ENCODE assay signal across 8 cellular contexts in genomic region chr15:99703603-99704443, GRCh38. TPM values are rescaled to one million over a fixed set of nuclear protein-coding genes. Genes with fewer than 3 reads are reported as not detected.
DNase-seq lines count a peak whose midpoint lies in the region; ATAC-seq and TF ChIP-seq lines count a peak whose summit lies in the region.

No MANE protein-coding gene starts in this region.

- CTCF ChIA-PET in activated CD4-positive, alpha-beta T cell treated with anti-CD3 and anti-CD28 coated beads for 36 hours (lab: Charles Lee), result interaction anchor here (0.6 to 6.1 kb wide), 68 partner anchors 9 to 613 kb away, joined by 3 to 124 read pairs (median 5); partner anchors contain the start of genes LRRC28 and LYSMD4
- CTCF ChIA-PET in activated CD8-positive, alpha-beta T cell treated with anti-CD3 and anti-CD28 coated beads, Interleukin-2, amount 10 ng/mL, durations not matched to agents 7 days and 5 days (lab: Charles Lee), result interaction anchor here (0.6 to 4.3 kb wide), 99 partner anchors 9 to 627 kb away, joined by 3 to 120 read pairs (median 5); partner anchors contain the start of genes LRRC28, LYSMD4, MEF2A and SYNM

- no peak overlapping the region for H3K4me3 ChIP-seq in lower leg skin (ENCODE audit: low read depth, poor library complexity, severe bottlenecking)

- intact Hi-C loops in activated CD4-positive, alpha-beta T cell treated with anti-CD3 and anti-CD28 coated beads for 36 hours (cut with DNase I, micrococcal nuclease), result loop anchor here (1.0 to 10.0 kb wide), 13 partner anchors 29 to 599 kb away; partner anchors contain the start of genes LRRC28 (in 1 of the 2), LYSMD4 (in 1 of the 2), MEF2A (in 1 of the 2) and SYNM (in 1 of the 2)
- intact Hi-C loops in lower leg skin (cut with DNase I; ENCODE audit: low total_unique reads), result loop anchor here (10.0 kb wide), 1 partner anchor 419 kb away; no protein-coding TSS in a partner anchor

- no peak for DNase-seq in activated CD4-positive, alpha-beta T cell treated with anti-CD3 and anti-CD28 coated beads for 36 hours
- no peak for DNase-seq in activated CD4-positive, alpha-beta T cell treated with anti-CD3 and anti-CD28 coated beads, Interleukin-2, amount 50 U/mL, for 1 hour
- peak; percentile 83 for DNase-seq in LHCN-M2 (ENCODE audit: low read depth)
- DNase-seq in activated CD8-positive, alpha-beta T cell treated with anti-CD3 and anti-CD28 coated beads, Interleukin-2, amount 10 ng/mL, durations not matched to agents 7 days and 5 days, result no peak
- peak; percentile 94 for DNase-seq in glomerular endothelial cell (ENCODE audit: extremely low read depth, low read depth, low spot score)
- peak; percentile 37 for DNase-seq in putamen (ENCODE audit: low spot score)
- no peak for DNase-seq in lower leg skin (ENCODE audit: low spot score in 2 of 2)

- H3K36me3 Mint-ChIP-seq in activated CD4-positive, alpha-beta T cell treated with anti-CD3 and anti-CD28 coated beads for 36 hours (ENCODE audit: low read depth), result no peaks in the 10 kb centered on the region
- H3K36me3 Mint-ChIP-seq in activated CD8-positive, alpha-beta T cell treated with anti-CD3 and anti-CD28 coated beads, Interleukin-2, amount 10 ng/mL, durations not matched to agents 7 days and 5 days (ENCODE audit: low read depth), result peaks cover 14% of the 10 kb centered on the region

- peak; percentile 23 for ATAC-seq in activated CD4-positive, alpha-beta T cell treated with anti-CD3 and anti-CD28 coated beads for 36 hours
- ATAC-seq in GM21825 (IDR thresholded peaks at IDR 0.05; ENCODE audit: unreplicated experiment), result peak; percentile 64
- ATAC-seq in activated CD8-positive, alpha-beta T cell treated with anti-CD3 and anti-CD28 coated beads, Interleukin-2, amount 10 ng/mL, durations not matched to agents 7 days and 5 days, result peak; percentile 25

- POLR2A ChIA-PET in activated CD4-positive, alpha-beta T cell treated with anti-CD3 and anti-CD28 coated beads for 36 hours (lab: Charles Lee), result no interaction called here
- POLR2A ChIA-PET in activated CD8-positive, alpha-beta T cell treated with anti-CD3 and anti-CD28 coated beads, Interleukin-2, amount 10 ng/mL, durations not matched to agents 7 days and 5 days (lab: Charles Lee), result interaction anchor here (0.7 to 1.5 kb wide), 5 partner anchors 29 to 425 kb away, joined by 3 to 6 read pairs (median 3); partner anchors contain the start of genes LYSMD4 and MEF2A

- TF ChIP-seq POLR2A in lower leg skin (IDR thresholded peaks at IDR 0.05), result no peak

- WGBS in lower leg skin, 2 donors, result 8 to 10% methylated on average over 7 of the region's 7 CpGs

- H3K27ac Mint-ChIP-seq in activated CD4-positive, alpha-beta T cell treated with anti-CD3 and anti-CD28 coated beads for 36 hours, result peak overlapping the region; percentile 32
- no peak overlapping the region for H3K27ac Mint-ChIP-seq in activated CD8-positive, alpha-beta T cell treated with anti-CD3 and anti-CD28 coated beads, Interleukin-2, amount 10 ng/mL, durations not matched to agents 7 days and 5 days

- H3K4me3 Mint-ChIP-seq in activated CD4-positive, alpha-beta T cell treated with anti-CD3 and anti-CD28 coated beads for 36 hours, result no peak overlapping the region
- no peak overlapping the region for H3K4me3 Mint-ChIP-seq in activated CD8-positive, alpha-beta T cell treated with anti-CD3 and anti-CD28 coated beads, Interleukin-2, amount 10 ng/mL, durations not matched to agents 7 days and 5 days

- no peaks in the 10 kb centered on the region for H3K9me3 Mint-ChIP-seq in activated CD4-positive, alpha-beta T cell treated with anti-CD3 and anti-CD28 coated beads for 36 hours (ENCODE audit: low read depth)
- no peaks in the 10 kb centered on the region for H3K9me3 Mint-ChIP-seq in activated CD8-positive, alpha-beta T cell treated with anti-CD3 and anti-CD28 coated beads, Interleukin-2, amount 10 ng/mL, durations not matched to agents 7 days and 5 days (ENCODE audit: insufficient read depth)

- TF ChIP-seq CTCF in lower leg skin (IDR thresholded peaks at IDR 0.05), result no peak

- H3K27me3 Mint-ChIP-seq in activated CD4-positive, alpha-beta T cell treated with anti-CD3 and anti-CD28 coated beads for 36 hours, result no peaks in the 10 kb centered on the region
- no peaks in the 10 kb centered on the region for H3K27me3 Mint-ChIP-seq in activated CD8-positive, alpha-beta T cell treated with anti-CD3 and anti-CD28 coated beads, Interleukin-2, amount 10 ng/mL, durations not matched to agents 7 days and 5 days (ENCODE audit: low read depth)

- H3K4me1 Mint-ChIP-seq in activated CD4-positive, alpha-beta T cell treated with anti-CD3 and anti-CD28 coated beads for 36 hours, result peaks cover 42% of the 10 kb centered on the region
- H3K4me1 Mint-ChIP-seq in activated CD8-positive, alpha-beta T cell treated with anti-CD3 and anti-CD28 coated beads, Interleukin-2, amount 10 ng/mL, durations not matched to agents 7 days and 5 days (ENCODE audit: low read depth), result peaks cover 45% of the 10 kb centered on the region

RNA-seq across cellular contexts. Expression of gene LYSMD4, which starts 29.4 kb away (rescaled TPM):
- 1 to 10 TPM; 4.7 to 5.3 TPM for total RNA-seq in activated CD4-positive, alpha-beta T cell treated with anti-CD3 and anti-CD28 coated beads for 36 hours
- total RNA-seq in LHCN-M2 (2014; rRNA removed) (5.6 and 7.5 TPM in 2 replicates), glomerular endothelial cell (6.8 and 8.3 TPM in 2 replicates), lower leg skin (10 to 100 TPM; 18.3 to 34.8 (median 32.2) TPM)
- 4.2 TPM for polyA plus RNA-seq in LHCN-M2 (2012)
- total RNA-seq in activated CD8-positive, alpha-beta T cell treated with anti-CD3 and anti-CD28 coated beads, Interleukin-2, amount 10 ng/mL, durations not matched to agents 7 days and 5 days, result 10 to 100 TPM in 1 of 2 experiments, 1 to 10 TPM in 1; 8.9 to 13.0 TPM

Comparison
In these comparisons a context has a peak if more than half of its experiments do, and no peak if none do; other contexts are left out.
1. DNase-seq: peak in LHCN-M2 (single experiment), glomerular endothelial cell (single experiment) and putamen (single experiment); none in activated CD4-positive, alpha-beta T cell treated with anti-CD3 and anti-CD28 coated beads for 36 hours (single experiment), activated CD4-positive, alpha-beta T cell treated with anti-CD3 and anti-CD28 coated beads, Interleukin-2, amount 50 U/mL, for 1 hour (single experiment), activated CD8-positive, alpha-beta T cell treated with anti-CD3 and anti-CD28 coated beads, Interleukin-2, amount 10 ng/mL, durations not matched to agents 7 days and 5 days (single experiment) and lower leg skin (0 of 2).
2. Peak in every context shown above with its lines, with median percentiles within 50 percentile points of each other: ATAC-seq.